19 cellular contexts compared by ENCODE assay signal in the genomic region with DNA sequence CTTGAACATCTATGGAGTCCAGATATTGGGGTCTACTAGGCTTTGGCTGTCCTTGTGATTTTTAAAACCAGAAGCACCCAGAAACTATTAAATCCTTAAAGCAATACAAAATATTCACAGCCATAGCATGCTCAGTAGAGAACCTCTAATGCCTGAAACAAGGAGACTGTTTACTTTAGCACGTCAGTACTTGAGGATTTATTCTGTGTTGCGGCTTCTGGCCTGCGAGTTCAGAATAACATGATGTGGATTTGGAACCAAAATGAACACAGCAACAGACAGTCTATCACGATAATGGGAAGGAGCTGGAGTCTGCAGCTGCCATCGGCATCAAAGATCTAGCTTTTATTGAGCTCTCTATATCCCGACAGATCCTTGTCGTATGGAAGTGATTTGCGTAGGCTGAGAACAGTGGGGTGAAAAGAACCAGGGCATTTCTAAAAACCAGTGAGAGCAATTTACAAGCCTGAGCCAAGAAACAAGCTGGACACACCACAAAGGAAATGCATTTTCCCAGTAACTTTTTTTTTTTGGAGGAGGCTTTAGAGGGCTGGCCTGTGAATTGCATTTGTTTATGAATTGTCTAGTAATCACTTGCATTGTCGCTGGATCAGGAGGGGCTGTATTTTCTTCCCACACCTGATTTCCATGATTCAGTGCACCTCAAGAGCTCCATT.
DNase-seq lines count a peak whose midpoint lies in the region; ATAC-seq and TF ChIP-seq lines count a peak whose summit lies in the region.
"Had no signal": no experiment of that assay in that cellular context is flagged by ENCODE, and none has a peak within 500 bp of the region (broad histone marks: within the 10 kb centered on the region; RNA-seq: fewer than 3 reads in every experiment).

No MANE protein-coding gene starts in this region.

- H3K4me3 Mint-ChIP-seq in progenitor cell of endocrine pancreas (ENCODE audit: low read depth) = no peak overlapping the region
- H3K4me3 Mint-ChIP-seq: activated CD4-positive, alpha-beta memory T cell treated with anti-CD3 and anti-CD28 coated beads, Interleukin-2, amount 10 ng/mL, durations not matched to agents 7 days and 5 days; activated naive CD8-positive, alpha-beta T cell treated with anti-CD3 and anti-CD28 coated beads, Interleukin-2, amount 50 U/mL, for 24 hours; activated T-helper 1 cell treated with anti-CD3 and anti-CD28 coated beads, Interleukin-12 subunit alpha, Interleukin-12 subunit beta, Interleukin-2, Interleukin-4 antibody, amounts not matched to agents 30 ng/mL and 10 ng/mL and 1 ng/mL, durations not matched to agents 14 hours and 24 hours and 36 hours; CD4-positive, CD25-positive, alpha-beta regulatory T cell; naive thymus-derived CD8-positive, alpha-beta T cell had no signal

- peaks cover 3% of the 10 kb centered on the region for H3K9me3 Mint-ChIP-seq in progenitor cell of endocrine pancreas (ENCODE audit: low read depth)
- H3K9me3 Mint-ChIP-seq: activated CD4-positive, alpha-beta memory T cell treated with anti-CD3 and anti-CD28 coated beads, Interleukin-2, amount 10 ng/mL, durations not matched to agents 7 days and 5 days; activated naive CD8-positive, alpha-beta T cell treated with anti-CD3 and anti-CD28 coated beads, Interleukin-2, amount 50 U/mL, for 24 hours; activated T-helper 1 cell treated with anti-CD3 and anti-CD28 coated beads, Interleukin-12 subunit alpha, Interleukin-12 subunit beta, Interleukin-2, Interleukin-4 antibody, amounts not matched to agents 30 ng/mL and 10 ng/mL and 1 ng/mL, durations not matched to agents 14 hours and 24 hours and 36 hours; CD4-positive, CD25-positive, alpha-beta regulatory T cell had no signal

- no peak overlapping the region for H3K4me3 ChIP-seq in choroid plexus epithelial cell (ENCODE audit: low read depth, low read length)
- H3K4me3 ChIP-seq: lower lobe of right lung, transverse colon had no signal

- TF ChIP-seq CTCF in choroid plexus epithelial cell (conservative IDR thresholded peaks at IDR 0.05; ENCODE audit: low read depth, low read length) (no peak), progenitor cell of endocrine pancreas (IDR thresholded peaks at IDR 0.05; ENCODE audit: unreplicated experiment) (no peak)

- peak overlapping the region; percentile 64 for H3K27ac Mint-ChIP-seq in progenitor cell of endocrine pancreas
- H3K27ac Mint-ChIP-seq: activated CD4-positive, alpha-beta memory T cell treated with anti-CD3 and anti-CD28 coated beads, Interleukin-2, amount 10 ng/mL, durations not matched to agents 7 days and 5 days; activated naive CD8-positive, alpha-beta T cell treated with anti-CD3 and anti-CD28 coated beads, Interleukin-2, amount 50 U/mL, for 24 hours; activated T-helper 1 cell treated with anti-CD3 and anti-CD28 coated beads, Interleukin-12 subunit alpha, Interleukin-12 subunit beta, Interleukin-2, Interleukin-4 antibody, amounts not matched to agents 30 ng/mL and 10 ng/mL and 1 ng/mL, durations not matched to agents 14 hours and 24 hours and 36 hours; naive thymus-derived CD8-positive, alpha-beta T cell had no signal

- no peaks in the 10 kb centered on the region for H3K27me3 Mint-ChIP-seq in progenitor cell of endocrine pancreas
- H3K27me3 Mint-ChIP-seq: activated CD4-positive, alpha-beta memory T cell treated with anti-CD3 and anti-CD28 coated beads, Interleukin-2, amount 10 ng/mL, durations not matched to agents 7 days and 5 days; CD4-positive, CD25-positive, alpha-beta regulatory T cell had no signal

- H3K4me1 Mint-ChIP-seq in progenitor cell of endocrine pancreas (ENCODE audit: low read depth) = no peaks in the 10 kb centered on the region
- H3K4me1 Mint-ChIP-seq: activated CD4-positive, alpha-beta memory T cell treated with anti-CD3 and anti-CD28 coated beads, Interleukin-2, amount 10 ng/mL, durations not matched to agents 7 days and 5 days; activated naive CD8-positive, alpha-beta T cell treated with anti-CD3 and anti-CD28 coated beads, Interleukin-2, amount 50 U/mL, for 24 hours; CD4-positive, CD25-positive, alpha-beta regulatory T cell; naive thymus-derived CD8-positive, alpha-beta T cell had no signal

- ATAC-seq in GM18868 (IDR thresholded peaks at IDR 0.05; ENCODE audit: unreplicated experiment) = no peak
- ATAC-seq: activated naive CD8-positive, alpha-beta T cell treated with anti-CD3 and anti-CD28 coated beads, Interleukin-2, amount 50 U/mL, for 24 hours; lower lobe of right lung; naive thymus-derived CD8-positive, alpha-beta T cell had no signal

- DNase-seq in NCI-H1092 treated with DMSO at 0.1 percent for 48 hours (lab: John Stamatoyannopoulos, UW) = peak; percentile 70
- no peak for DNase-seq in NCI-H1092 (lab: John Stamatoyannopoulos, UW)
- peak; percentile 81 for DNase-seq in NCI-H128 (lab: John Stamatoyannopoulos, UW; ENCODE audit: unreplicated experiment)
- DNase-seq in choroid plexus epithelial cell (ENCODE audit: low read depth) = peak; percentile 23
- no peak for DNase-seq in progenitor cell of endocrine pancreas (ENCODE audit: low spot score, unreplicated experiment)
- no peak for DNase-seq in activated CD8-positive, alpha-beta memory T cell treated with anti-CD3 and anti-CD28 coated beads for 24 hours
- no peak for DNase-seq in NCI-H2227 (lab: John Stamatoyannopoulos, UW; ENCODE audit: unreplicated experiment)
- DNase-seq: 8988T; activated CD4-positive, alpha-beta memory T cell treated with anti-CD3 and anti-CD28 coated beads, Interleukin-2, amount 10 ng/mL, durations not matched to agents 7 days and 5 days; activated naive CD8-positive, alpha-beta T cell treated with anti-CD3 and anti-CD28 coated beads, Interleukin-2, amount 50 U/mL, for 24 hours; CD4-positive, CD25-positive, alpha-beta regulatory T cell; KG1; lower lobe of right lung; naive thymus-derived CD8-positive, alpha-beta T cell; stimulated activated naive CD4-positive, alpha-beta T cell; SW 1271; transverse colon had no signal

- no peaks in the 10 kb centered on the region for H3K36me3 Mint-ChIP-seq in progenitor cell of endocrine pancreas (ENCODE audit: insufficient read depth)
- H3K36me3 Mint-ChIP-seq: CD4-positive, CD25-positive, alpha-beta regulatory T cell; naive thymus-derived CD8-positive, alpha-beta T cell had no signal

Comparison
In these comparisons a context has a peak if more than half of its experiments do, and no peak if none do; other contexts are left out.
1. DNase-seq: peak in NCI-H1092 treated with DMSO at 0.1 percent for 48 hours (single experiment), NCI-H128 (single experiment) and choroid plexus epithelial cell (single experiment); none in NCI-H1092 (single experiment), progenitor cell of endocrine pancreas (single experiment), activated CD8-positive, alpha-beta memory T cell treated with anti-CD3 and anti-CD28 coated beads for 24 hours (single experiment) and NCI-H2227 (single experiment).